Comparison of ENCODE assay signal across 8 cellular contexts in the genomic region with DNA sequence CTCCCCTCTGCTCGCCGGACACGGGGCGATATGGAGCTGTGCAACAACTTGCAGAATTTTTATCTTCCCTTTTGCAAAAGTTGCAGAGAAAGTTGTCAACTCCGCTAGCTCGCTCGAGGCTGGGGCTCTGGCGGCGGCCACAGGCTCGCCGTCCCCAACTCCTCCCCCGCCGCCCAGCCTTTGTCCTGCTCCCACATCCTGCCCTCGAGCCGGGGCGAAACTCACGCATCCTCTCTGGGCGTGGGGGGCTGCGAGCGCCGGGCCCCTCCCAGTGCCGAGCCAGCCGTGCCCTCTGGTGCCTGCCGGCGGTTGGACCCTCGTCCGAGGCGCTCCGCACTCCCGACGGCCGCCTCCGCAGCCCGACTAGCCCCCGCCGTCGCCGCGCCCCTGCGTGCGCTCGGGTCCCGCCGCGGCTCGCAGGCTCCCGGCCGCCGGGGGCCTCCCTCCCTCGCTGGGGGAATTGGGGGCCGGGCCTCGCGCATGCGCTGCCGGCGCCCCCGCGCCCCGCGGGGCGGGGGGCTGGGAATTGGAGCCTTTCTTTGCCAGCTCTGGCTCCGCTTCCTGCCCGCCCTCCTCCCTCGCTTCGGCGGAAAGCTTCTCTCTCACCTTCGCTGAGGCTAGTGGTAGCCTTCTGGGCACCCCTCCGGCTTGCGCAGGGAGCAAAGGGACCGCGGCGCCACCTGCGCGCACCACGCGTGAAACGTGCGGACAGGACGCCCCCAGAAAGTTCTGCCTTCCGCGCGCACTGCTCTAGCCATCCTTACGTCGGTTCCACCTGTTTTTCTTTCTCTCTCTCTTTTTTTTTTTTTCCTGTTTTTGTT. TPM values are rescaled to one million over a fixed set of nuclear protein-coding genes. Genes with fewer than 3 reads are reported as not detected.
A peak's percentile ranks its signal among the peaks of the same experiment; 100 is the strongest.
DNase-seq lines count a peak whose midpoint lies in the region; ATAC-seq, FAIRE-seq and TF ChIP-seq lines count a peak whose summit lies in the region.

A gene with protein sequence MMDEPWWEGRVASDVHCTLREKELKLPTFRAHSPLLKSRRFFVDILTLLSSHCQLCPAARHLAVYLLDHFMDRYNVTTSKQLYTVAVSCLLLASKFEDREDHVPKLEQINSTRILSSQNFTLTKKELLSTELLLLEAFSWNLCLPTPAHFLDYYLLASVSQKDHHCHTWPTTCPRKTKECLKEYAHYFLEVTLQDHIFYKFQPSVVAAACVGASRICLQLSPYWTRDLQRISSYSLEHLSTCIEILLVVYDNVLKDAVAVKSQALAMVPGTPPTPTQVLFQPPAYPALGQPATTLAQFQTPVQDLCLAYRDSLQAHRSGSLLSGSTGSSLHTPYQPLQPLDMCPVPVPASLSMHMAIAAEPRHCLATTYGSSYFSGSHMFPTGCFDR (minus strand): TSS at position 426 of the 821 bp plus-strand sequence. CDS start 641 bp downstream, outside the sequence.

- peaks cover 4% of the 10 kb centered on the region for H3K36me3 ChIP-seq in astrocyte (ENCODE audit: insufficient read depth, low read length)

- H3K27me3 Mint-ChIP-seq in astrocyte (ENCODE audit: low read depth, unreplicated experiment): no peaks in the 10 kb centered on the region

- no peak for FAIRE-seq in astrocyte (lab: Jason Lieb, UNC)

- H3K4me3 ChIP-seq in astrocyte (ENCODE audit: insufficient read depth, low read depth, low read length) (peak within 1 kb of the TSS; percentile 79), right cardiac atrium (ENCODE audit: low read length) (peak within 1 kb of the TSS; percentile 93)

- H3K4me1 Mint-ChIP-seq in astrocyte (ENCODE audit: low read depth, unreplicated experiment): peaks cover 16% of the 10 kb centered on the region

- intact Hi-C loops in right cardiac atrium (cut with DNase I): no loop called here
- intact Hi-C loops in posterior vena cava (cut with DNase I): no loop called here

- H3K27ac Mint-ChIP-seq in astrocyte (ENCODE audit: unreplicated experiment): peak within 1 kb of the TSS; percentile 64

- H4K20me1 ChIP-seq in astrocyte (ENCODE audit: insufficient read depth, low read length): peaks cover 34% of the 10 kb centered on the region

- H3K4me2 ChIP-seq in astrocyte (ENCODE audit: low read length): peak within 1 kb of the TSS; percentile 98

- peak; percentile 44 for ATAC-seq in HG02759 (IDR thresholded peaks at IDR 0.05; ENCODE audit: unreplicated experiment)
- ATAC-seq in right cardiac atrium: peak; percentile 81 to 85

- no peak for TF ChIP-seq CTCF in astrocyte (IDR thresholded peaks at IDR 0.05; ENCODE audit: insufficient read depth, low read depth, low read length)

- DNase-seq in NOMO-1 treated with DMSO at 0.1 percent for 48 hours (lab: John Stamatoyannopoulos, UW; ENCODE audit: unreplicated experiment) (peak; percentile 7), NOMO-1 treated with dmso at 0.1 percent for 144 hours (lab: John Stamatoyannopoulos, UW; ENCODE audit: unreplicated experiment) (no peak), NCI-H2227 treated with DMSO at 0.1 percent for 48 hours (lab: John Stamatoyannopoulos, UW) (peak; percentile 33), astrocyte (ENCODE audit: low read depth) (peak; percentile 25), right cardiac atrium (peak; percentile 53 to 86 (median 80)), posterior vena cava (ENCODE audit: low spot score) (peak; percentile 84), KG1 (lab: John Stamatoyannopoulos, UW) (no peak)

- WGBS in right cardiac atrium: under 1% methylated on average over 84 of the region's 84 CpGs

- peak within 1 kb of the TSS; percentile 44 for H3K27ac ChIP-seq in astrocyte (ENCODE audit: low read depth, low read length)
- H3K27ac ChIP-seq in right cardiac atrium (ENCODE audit: low read length): peak within 1 kb of the TSS; percentile 72

- peaks cover 7% of the 10 kb centered on the region for H3K36me3 Mint-ChIP-seq in astrocyte (ENCODE audit: low read depth, unreplicated experiment)

- H3K4me1 ChIP-seq in astrocyte (ENCODE audit: insufficient read depth, low read length) (peaks cover 13% of the 10 kb centered on the region), right cardiac atrium (ENCODE audit: control insufficient read depth, insufficient read depth, low read length) (peaks cover 4% of the 10 kb centered on the region)

- peak within 1 kb of the TSS; percentile 81 for H3K9ac ChIP-seq in astrocyte (ENCODE audit: low read length)

- H2AFZ ChIP-seq in astrocyte (ENCODE audit: low read depth, low read length): peak within 1 kb of the TSS; percentile 95

- peaks cover 2% of the 10 kb centered on the region for H3K9me3 Mint-ChIP-seq in astrocyte (ENCODE audit: unreplicated experiment)

- H3K79me2 ChIP-seq in astrocyte (ENCODE audit: insufficient read depth, low read length): peaks cover 45% of the 10 kb centered on the region

- H3K27me3 ChIP-seq in astrocyte (ENCODE audit: insufficient read depth, low read length) (no peaks in the 10 kb centered on the region), right cardiac atrium (ENCODE audit: control insufficient read depth, insufficient read depth) (no peaks in the 10 kb centered on the region)

- H3K4me3 Mint-ChIP-seq in astrocyte (ENCODE audit: unreplicated experiment): peak within 1 kb of the TSS; percentile 97

- H3K9me3 ChIP-seq in astrocyte (ENCODE audit: insufficient read depth, low read depth, low read length): no peaks in the 10 kb centered on the region
- H3K9me3 ChIP-seq in right cardiac atrium (ENCODE audit: control insufficient read depth, low read length): no peaks in the 10 kb centered on the region

RNA-seq across cellular contexts. Expression of the gene that starts here (rescaled TPM):
- total RNA-seq in astrocyte: 12.5 and 15.7 TPM in 2 replicates
- total RNA-seq in right cardiac atrium: 1 to 10 TPM; 4.3 to 8.6 (median 6.1) TPM
- polyA plus RNA-seq in right cardiac atrium: 4.1 TPM
- total RNA-seq in posterior vena cava: 1 to 10 TPM; 1.0 to 1.2 TPM

Comparison
In these comparisons a context has a peak if more than half of its experiments do, and no peak if none do; other contexts are left out.
1. DNase-seq: peak in NOMO-1 treated with DMSO at 0.1 percent for 48 hours (single experiment), NCI-H2227 treated with DMSO at 0.1 percent for 48 hours (single experiment), astrocyte (single experiment), right cardiac atrium (3 of 3) and posterior vena cava (single experiment); none in NOMO-1 treated with dmso at 0.1 percent for 144 hours (single experiment) and KG1 (single experiment).